7 cellular contexts compared by ENCODE assay signal in the genomic region with DNA sequence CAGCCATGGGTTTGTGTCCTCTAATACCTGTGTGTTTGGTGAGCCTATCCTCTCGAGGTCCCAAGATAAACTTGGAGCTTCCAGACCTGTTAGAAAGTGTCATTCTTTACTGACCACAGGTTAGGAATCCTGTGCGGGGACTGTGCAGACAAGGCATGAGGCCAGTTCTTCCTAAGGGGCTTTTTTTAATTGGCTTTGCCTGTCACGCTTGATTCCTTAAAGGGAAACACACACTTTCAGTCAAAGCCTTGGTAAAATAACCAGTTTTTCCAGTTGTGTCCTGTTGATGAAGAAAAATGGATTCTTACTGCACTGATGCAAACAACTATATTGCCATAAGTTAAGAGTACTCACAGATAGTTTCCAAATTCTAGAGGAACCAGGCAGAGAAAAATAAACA.
A peak's percentile ranks its signal among the peaks of the same experiment; 100 is the strongest.
DNase-seq lines count a peak whose midpoint lies in the region; ATAC-seq and TF ChIP-seq lines count a peak whose summit lies in the region.
"Not testable (repeated sequence)": the region's sequence is repeated elsewhere in the genome, so short reads cannot be mapped to it uniquely, and the experiment has no call there.

No MANE protein-coding gene starts in this region.

- DNase-seq in DMS53 (lab: John Stamatoyannopoulos, UW) (peak; percentile 73), GM23338 (ENCODE audit: low spot score) (peak; percentile 9), M059J (ENCODE audit: low read depth) (peak; percentile 82), PC-9 (peak; percentile 37 to 62), astrocyte of the hippocampus (ENCODE audit: low read depth, low spot score) (peak; percentile 35)
- not testable (repeated sequence) for DNase-seq in mesenchymal stem cell

- not testable (repeated sequence) for H3K14ac ChIP-seq in mesenchymal stem cell (ENCODE audit: low read length in 2 of 2)

- POLR2A ChIA-PET in PC-9 (lab: Charles Lee; ENCODE audit: unreplicated experiment) = not testable (repeated sequence)

- not testable (repeated sequence) for H2BK12ac ChIP-seq in mesenchymal stem cell (ENCODE audit: low read length in 2 of 2)

- H3K4me3 Mint-ChIP-seq in GM23338 = not testable (repeated sequence)

- 0 out of 2 replicates have a peak overlapping the region, but pooled peaks have one; percentile 46 for H3K27ac ChIP-seq in GM23338 (ENCODE audit: low read depth)
- peak overlapping the region; percentile 21; the same call in 1 of the 2 replicates for H3K27ac ChIP-seq in PC-9
- H3K27ac ChIP-seq in esophagus (ENCODE audit: low read depth in 2 of 2, low read length in 1 of 2) = peak overlapping the region; percentile 42 to 54
- H3K27ac ChIP-seq in mesenchymal stem cell (ENCODE audit: low read length, poor library complexity, severe bottlenecking) = not testable (repeated sequence)

- H3K4me1 Mint-ChIP-seq in GM23338 = peaks cover 28% of the 10 kb centered on the region

- not testable (repeated sequence) for H4K20me1 ChIP-seq in GM23338 (replicated peaks; ENCODE audit: insufficient read depth); PC-9 (ENCODE audit: insufficient read depth)

- not testable (repeated sequence) for H2BK15ac ChIP-seq in mesenchymal stem cell (ENCODE audit: low read depth, poor library complexity, severe bottlenecking)

- not testable (repeated sequence) for H3K18ac ChIP-seq in mesenchymal stem cell (ENCODE audit: low read depth in 1 of 2, low read length in 2 of 2)

- H3K27me3 ChIP-seq in GM23338 (ENCODE audit: insufficient read depth); PC-9 (ENCODE audit: insufficient read depth, low read depth); esophagus (ENCODE audit: control insufficient read depth in 1 of 2, insufficient read depth in 2 of 2, low read length in 2 of 2); mesenchymal stem cell (ENCODE audit: control insufficient read depth in 1 of 2, insufficient read depth in 1 of 2, low read length in 2 of 2): not testable (repeated sequence)

- H3K9ac ChIP-seq in mesenchymal stem cell (ENCODE audit: low read length) = peak overlapping the region; percentile 21

- TF ChIP-seq CTCF in GM23338 (conservative IDR thresholded peaks at IDR 0.05; ENCODE audit: low read depth in 2 of 2); PC-9 (conservative IDR thresholded peaks at IDR 0.05): not testable (repeated sequence)

- H3K36me3 ChIP-seq in GM23338 (ENCODE audit: insufficient read depth); PC-9 (ENCODE audit: low read depth); esophagus (ENCODE audit: control insufficient read depth in 2 of 2, insufficient read depth in 2 of 2, low read length in 1 of 2); mesenchymal stem cell (ENCODE audit: control insufficient read depth in 1 of 2, insufficient read depth in 2 of 2, low read depth in 1 of 2, low read length in 2 of 2): not testable (repeated sequence)

- not testable (repeated sequence) for H3F3A ChIP-seq in GM23338 (replicated peaks; ENCODE audit: low read depth); PC-9 (ENCODE audit: insufficient read depth, low read depth)

- H2BK120ac ChIP-seq in mesenchymal stem cell (ENCODE audit: low read depth, low read length) = not testable (repeated sequence)

- not testable (repeated sequence) for H2AK5ac ChIP-seq in mesenchymal stem cell (ENCODE audit: low read length, severe bottlenecking)

- peak overlapping the region; percentile 30; the same call in 1 of the 2 replicates for H3K27ac Mint-ChIP-seq in GM23338

- H3K9me3 ChIP-seq in PC-9 (ENCODE audit: insufficient read depth, low read depth); esophagus (ENCODE audit: control insufficient read depth in 2 of 2, insufficient read depth in 1 of 2, low read depth in 1 of 2, low read length in 1 of 2); mesenchymal stem cell (ENCODE audit: control insufficient read depth, low read length): not testable (repeated sequence)

- not testable (repeated sequence) for H4K8ac ChIP-seq in mesenchymal stem cell (ENCODE audit: low read length)

- H3K4me2 ChIP-seq in GM23338 = peak overlapping the region; percentile 43; the same call in 1 of the 2 replicates
- H3K4me2 ChIP-seq in PC-9 = peak overlapping the region; percentile 55
- H3K4me2 ChIP-seq in mesenchymal stem cell (ENCODE audit: low read length, poor library complexity, severe bottlenecking) = not testable (repeated sequence)

- not testable (repeated sequence) for BruUV-seq in PC-9 (replicated peaks; lab: Mats Ljungman, UMichigan)

- H3K27me3 Mint-ChIP-seq in GM23338 (ENCODE audit: insufficient read depth, low read depth, poor library complexity) = not testable (repeated sequence)

- not testable (repeated sequence) for H4K91ac ChIP-seq in mesenchymal stem cell (ENCODE audit: low read length)

- CTCF ChIA-PET in PC-9 (lab: Charles Lee) = not testable (repeated sequence)

- ATAC-seq in GM23338 = not testable (repeated sequence)

- H2BK5ac ChIP-seq in mesenchymal stem cell (ENCODE audit: low read depth, low read length, poor library complexity, severe bottlenecking) = not testable (repeated sequence)

- H3K79me2 ChIP-seq in GM23338 (replicated peaks; ENCODE audit: insufficient read depth); PC-9 (ENCODE audit: low read depth): not testable (repeated sequence)

- H3K4me3 ChIP-seq in GM23338; esophagus (ENCODE audit: low read depth in 1 of 2, low read length in 2 of 2): not testable (repeated sequence)
- H3K4me3 ChIP-seq in PC-9 = peak overlapping the region; percentile 17; the same call in 1 of the 2 replicates
- peak overlapping the region in 1 of 2 experiments; percentile 14 for H3K4me3 ChIP-seq in mesenchymal stem cell (ENCODE audit: insufficient read depth in 1 of 2, low read depth in 1 of 2, low read length in 2 of 2)

- not testable (repeated sequence) for H3K4ac ChIP-seq in mesenchymal stem cell (ENCODE audit: low read depth in 1 of 2, low read length in 2 of 2)

- H3K9me2 ChIP-seq in GM23338 (ENCODE audit: insufficient read depth); PC-9 (ENCODE audit: insufficient read depth): not testable (repeated sequence)

- H3K79me1 ChIP-seq in mesenchymal stem cell (replicated peaks; ENCODE audit: low read length, poor library complexity, severe bottlenecking) = not testable (repeated sequence)

- peaks cover 21% of the 10 kb centered on the region for H3K4me1 ChIP-seq in GM23338 (ENCODE audit: insufficient read depth)
- not testable (repeated sequence) for H3K4me1 ChIP-seq in PC-9 (replicated peaks; ENCODE audit: insufficient read depth); esophagus (ENCODE audit: control insufficient read depth in 2 of 2, insufficient read depth in 2 of 2, low read length in 1 of 2); mesenchymal stem cell (ENCODE audit: control insufficient read depth, insufficient read depth, low read depth, low read length)

- 40 to 60% methylated on average over 3 of the region's 3 CpGs for WGBS in esophagus, 2 donors
- WGBS in mesenchymal stem cell = 78% methylated on average over 3 of the region's 3 CpGs

- H3K9me3 Mint-ChIP-seq in GM23338 = peaks cover 12% of the 10 kb centered on the region

- H3K23ac ChIP-seq in mesenchymal stem cell (ENCODE audit: low read length in 2 of 2) = not testable (repeated sequence)

- intact Hi-C loops in PC-9 (cut with micrococcal nuclease; ENCODE audit: unreplicated experiment) = loop anchor here (5.0 kb wide), 1 partner anchor 302 kb away; the partner anchor contains the start of genes FARS2 and LYRM4

- peaks cover 10% of the 10 kb centered on the region; the same call in 2 of the 3 replicates for H3K36me3 Mint-ChIP-seq in GM23338 (ENCODE audit: low read depth)

- not testable (repeated sequence) for H2AFZ ChIP-seq in GM23338; PC-9; mesenchymal stem cell (ENCODE audit: low read depth, low read length)
